In genomic region chr1:147585640-147586383, GRCh38 we compare ENCODE assay signal across 23 cellular contexts. TPM values are rescaled to one million over a fixed set of nuclear protein-coding genes. Genes with fewer than 3 reads are reported as not detected.
DNase-seq lines count a peak whose midpoint lies in the region; ATAC-seq, FAIRE-seq and TF ChIP-seq lines count a peak whose summit lies in the region.
"Had no signal": no experiment of that assay in that cellular context is flagged by ENCODE, and none has a peak within 500 bp of the region (broad histone marks: within the 10 kb centered on the region; RNA-seq: fewer than 3 reads in every experiment).

No MANE protein-coding gene starts in this region.

- POLR2A ChIA-PET in MCF 10A (lab: Yijun Ruan, JAX): interaction anchor here (0.7 kb wide), 1 partner anchor 31 kb away, joined by 3 read pairs; no protein-coding TSS in a partner anchor

- 0 out of 2 replicates have a peak, but pooled peaks cover 16% of the 10 kb centered on the region for H4K20me1 ChIP-seq in GM23338 (replicated peaks; ENCODE audit: insufficient read depth)

- H3K4me2 ChIP-seq in GM23338 (peak overlapping the region; percentile 74), mesenchymal stem cell (ENCODE audit: low read length, poor library complexity, severe bottlenecking) (no peak overlapping the region)
- H3K4me2 ChIP-seq: A549 had no signal

- H2AFZ ChIP-seq in GM23338 (no peak overlapping the region), mesenchymal stem cell (ENCODE audit: low read depth, low read length) (no peak overlapping the region)

- H4K8ac ChIP-seq in mesenchymal stem cell (ENCODE audit: low read length): no peak overlapping the region

- no peaks in the 10 kb centered on the region for H3K9me3 ChIP-seq in mesenchymal stem cell (ENCODE audit: control insufficient read depth, low read length)
- H3K9me3 ChIP-seq: A549, heart right ventricle, pancreas had no signal

- H3K4ac ChIP-seq in mesenchymal stem cell (ENCODE audit: low read depth in 1 of 2, low read length in 2 of 2): no peak overlapping the region

- no peak for ATAC-seq in GM23338
- ATAC-seq: A549; activated T-helper 17 cell treated with anti-CD3 and anti-CD28 coated beads, Interleukin-2, amount 50 U/mL, for 72 hours; naive thymus-derived CD4-positive, alpha-beta T cell; pancreas had no signal

- H3K14ac ChIP-seq in mesenchymal stem cell (ENCODE audit: low read length in 2 of 2): no peak overlapping the region

- no peak overlapping the region for H3K18ac ChIP-seq in mesenchymal stem cell (ENCODE audit: low read depth in 1 of 2, low read length in 2 of 2)

- no peak for TF ChIP-seq POLR2A in GM12892 (IDR thresholded peaks at IDR 0.05; ENCODE audit: low read depth, low read length)

- peaks cover 25% of the 10 kb centered on the region for H3K27me3 Mint-ChIP-seq in GM23338 (ENCODE audit: insufficient read depth, low read depth, poor library complexity)
- peaks cover 58% of the 10 kb centered on the region for H3K27me3 Mint-ChIP-seq in MCF 10A (ENCODE audit: insufficient read depth, unreplicated experiment)

- CTCF ChIA-PET in MCF 10A (lab: Yijun Ruan, JAX): interaction anchor here (0.6 to 1.5 kb wide), 3 partner anchors 12 to 84 kb away, joined by 3 to 4 read pairs (median 3); no protein-coding TSS in a partner anchor

- no peak for TF ChIP-seq CTCF in GM23338 (conservative IDR thresholded peaks at IDR 0.05; ENCODE audit: low read depth in 2 of 2)
- no peak for TF ChIP-seq CTCF in VCaP (conservative IDR thresholded peaks at IDR 0.05)
- no peak for TF ChIP-seq CTCF in MCF 10A (IDR thresholded peaks at IDR 0.05; ENCODE audit: unreplicated experiment)

- no peak overlapping the region for H2BK120ac ChIP-seq in mesenchymal stem cell (ENCODE audit: low read depth, low read length)

- BruUV-seq in MCF 10A (replicated peaks; lab: Mats Ljungman, UMichigan): no TSS peak

- intact Hi-C loops in MCF 10A (cut with micrococcal nuclease): no loop called here

- peaks cover 27% of the 10 kb centered on the region for H3K4me1 Mint-ChIP-seq in GM23338
- no peaks in the 10 kb centered on the region for H3K4me1 Mint-ChIP-seq in MCF 10A (ENCODE audit: insufficient read depth, unreplicated experiment)

- no peaks in the 10 kb centered on the region for H3K9me3 Mint-ChIP-seq in GM23338
- H3K9me3 Mint-ChIP-seq in MCF 10A (ENCODE audit: unreplicated experiment): no peaks in the 10 kb centered on the region
- H3K9me3 Mint-ChIP-seq: activated T-helper 17 cell treated with anti-CD3 and anti-CD28 coated beads, Interleukin-2, amount 50 U/mL, for 72 hours; naive thymus-derived CD4-positive, alpha-beta T cell had no signal

- DNase-seq in NCI-H2107 treated with DMSO at 0.1 percent for 48 hours (lab: John Stamatoyannopoulos, UW; ENCODE audit: unreplicated experiment) (peak; percentile 36), NCI-H2107 (lab: John Stamatoyannopoulos, UW) (no peak), GM23338 (ENCODE audit: low spot score) (no peak), mesenchymal stem cell (peak; percentile 43), G401 (ENCODE audit: low spot score) (no peak), MCF 10A (ENCODE audit: unreplicated experiment) (no peak), GM12892 (ENCODE audit: insufficient read length) (no peak)
- DNase-seq: heart right ventricle; mammary epithelial cell; naive thymus-derived CD4-positive, alpha-beta T cell; NCI-H1694; NCI-H446; pancreas; substantia nigra; T-helper 9 cell had no signal

- H3K4me3 Mint-ChIP-seq in GM23338 (no peak overlapping the region), MCF 10A (ENCODE audit: unreplicated experiment) (no peak overlapping the region)
- H3K4me3 Mint-ChIP-seq: activated T-helper 17 cell treated with anti-CD3 and anti-CD28 coated beads, Interleukin-2, amount 50 U/mL, for 72 hours; naive thymus-derived CD4-positive, alpha-beta T cell had no signal

- peaks cover 3% of the 10 kb centered on the region; the same call in 2 of the 3 replicates for H3K36me3 Mint-ChIP-seq in GM23338 (ENCODE audit: low read depth)
- no peaks in the 10 kb centered on the region for H3K36me3 Mint-ChIP-seq in MCF 10A (ENCODE audit: insufficient read depth, unreplicated experiment)

- H3F3A ChIP-seq in GM23338 (replicated peaks; ENCODE audit: low read depth): peaks cover 9% of the 10 kb centered on the region; the same call in 1 of the 2 replicates

- peaks cover 16% of the 10 kb centered on the region for H3K79me1 ChIP-seq in mesenchymal stem cell (replicated peaks; ENCODE audit: low read length, poor library complexity, severe bottlenecking)

- no peak overlapping the region for H3K9ac ChIP-seq in mesenchymal stem cell (ENCODE audit: low read length)

- H3K4me1 ChIP-seq in GM23338 (ENCODE audit: insufficient read depth): peaks cover 43% of the 10 kb centered on the region
- peaks cover 4% of the 10 kb centered on the region for H3K4me1 ChIP-seq in mesenchymal stem cell (ENCODE audit: control insufficient read depth, insufficient read depth, low read depth, low read length)
- H3K4me1 ChIP-seq: A549, pancreas had no signal

- peaks cover 84% of the 10 kb centered on the region for H3K27me3 ChIP-seq in GM23338 (ENCODE audit: insufficient read depth)
- H3K27me3 ChIP-seq in mesenchymal stem cell (ENCODE audit: control insufficient read depth in 1 of 2, insufficient read depth in 1 of 2, low read length in 2 of 2): no peaks in the 10 kb centered on the region
- H3K27me3 ChIP-seq: pancreas had no signal

- H3K79me2 ChIP-seq in GM23338 (replicated peaks; ENCODE audit: insufficient read depth): no peaks in the 10 kb centered on the region; the same call in 1 of the 2 replicates

- no peak overlapping the region for H3K23ac ChIP-seq in mesenchymal stem cell (ENCODE audit: low read length in 2 of 2)

- H3K27ac ChIP-seq in GM23338 (ENCODE audit: low read depth) (no peak overlapping the region), VCaP (peak overlapping the region; percentile 23), mesenchymal stem cell (ENCODE audit: low read length, poor library complexity, severe bottlenecking) (no peak overlapping the region)
- H3K27ac ChIP-seq: A549, C4-2B, heart right ventricle, pancreas, skin epidermis had no signal

- peak overlapping the region; percentile 50 for H3K4me3 ChIP-seq in GM23338
- no peak overlapping the region for H3K4me3 ChIP-seq in mesenchymal stem cell (ENCODE audit: insufficient read depth in 1 of 2, low read depth in 1 of 2, low read length in 2 of 2)
- H3K4me3 ChIP-seq: A549, heart right ventricle, pancreas, skin epidermis had no signal

- no peak for FAIRE-seq in GM12892 (lab: Jason Lieb, UNC)
- FAIRE-seq: A549, bronchial epithelial cell, keratinocyte, pancreas, RCC 7860 had no signal

- H2AK5ac ChIP-seq in mesenchymal stem cell (ENCODE audit: low read length, severe bottlenecking): peak overlapping the region; percentile 39

- H4K91ac ChIP-seq in mesenchymal stem cell (ENCODE audit: low read length): no peak overlapping the region

- no peaks in the 10 kb centered on the region for H3K9me2 ChIP-seq in GM23338 (ENCODE audit: insufficient read depth)

- no peak overlapping the region for H3K27ac Mint-ChIP-seq in GM23338
- H3K27ac Mint-ChIP-seq in MCF 10A (ENCODE audit: low read depth, unreplicated experiment): no peak overlapping the region
- H3K27ac Mint-ChIP-seq: activated T-helper 17 cell treated with anti-CD3 and anti-CD28 coated beads, Interleukin-2, amount 50 U/mL, for 72 hours; naive thymus-derived CD4-positive, alpha-beta T cell had no signal

- no peak overlapping the region for H2BK15ac ChIP-seq in mesenchymal stem cell (ENCODE audit: low read depth, poor library complexity, severe bottlenecking)

- no peak overlapping the region for H2BK5ac ChIP-seq in mesenchymal stem cell (ENCODE audit: low read depth, low read length, poor library complexity, severe bottlenecking)

- H2BK12ac ChIP-seq in mesenchymal stem cell (ENCODE audit: low read length in 2 of 2): no peak overlapping the region

- 64% methylated on average over 5 of the region's 6 CpGs for WGBS in mesenchymal stem cell

- H3K36me3 ChIP-seq in GM23338 (ENCODE audit: insufficient read depth) (no peaks in the 10 kb centered on the region), mesenchymal stem cell (ENCODE audit: control insufficient read depth in 1 of 2, insufficient read depth in 2 of 2, low read depth in 1 of 2, low read length in 2 of 2) (no peaks in the 10 kb centered on the region)
- H3K36me3 ChIP-seq: heart right ventricle, pancreas had no signal

- in situ Hi-C loops in G401 (cut with HindIII; ENCODE audit: low sequenced_read_pairs): no loop called here

TF ChIP-seq in GM23338, 12 proteins besides CTCF, POLR2A, EP300 and RAD21:
- no peak for TF ChIP-seq JUNB (IDR thresholded peaks at IDR 0.05; ENCODE audit: unreplicated experiment)
- no peak for TF ChIP-seq NANOG (IDR thresholded peaks at IDR 0.05; ENCODE audit: borderline replicate concordance)

RNA-seq across cellular contexts. Expression of gene BCL9, which starts 44.5 kb away (rescaled TPM):
- 33.8 and 46.1 TPM in 2 replicates for total RNA-seq in GM23338 (2014; rRNA removed; shearing (Covaris generic))
- 11.7 and 13.2 TPM in 2 replicates for polyA plus RNA-seq in GM23338 (2016; fragmentation: Nextera tagmentation; extraction: Ambion mirVana)
- polyA plus RNA-seq in mesenchymal stem cell (2013, experiment 1 of 2): 13.1 TPM
- polyA plus RNA-seq in mesenchymal stem cell (2013, experiment 2 of 2): 13.1 TPM
- 10.3 and 15.6 TPM in 2 replicates for total RNA-seq in G401 (2014; rRNA removed; shearing (Covaris generic))
- 6.6 and 8.1 TPM in 2 replicates for total RNA-seq in MCF 10A (2022)
- polyA plus RNA-seq in GM12892 (2012; ENCODE audit: missing spikeins): 6.8 TPM

Comparison
In these comparisons a context has a peak if more than half of its experiments do, and no peak if none do; other contexts are left out.
1. DNase-seq: peak in NCI-H2107 treated with DMSO at 0.1 percent for 48 hours (single experiment) and mesenchymal stem cell (single experiment); none in NCI-H2107 (single experiment), GM23338 (single experiment), G401 (single experiment), MCF 10A (single experiment) and GM12892 (single experiment).